16 cellular contexts compared by ENCODE assay signal in the genomic region with DNA sequence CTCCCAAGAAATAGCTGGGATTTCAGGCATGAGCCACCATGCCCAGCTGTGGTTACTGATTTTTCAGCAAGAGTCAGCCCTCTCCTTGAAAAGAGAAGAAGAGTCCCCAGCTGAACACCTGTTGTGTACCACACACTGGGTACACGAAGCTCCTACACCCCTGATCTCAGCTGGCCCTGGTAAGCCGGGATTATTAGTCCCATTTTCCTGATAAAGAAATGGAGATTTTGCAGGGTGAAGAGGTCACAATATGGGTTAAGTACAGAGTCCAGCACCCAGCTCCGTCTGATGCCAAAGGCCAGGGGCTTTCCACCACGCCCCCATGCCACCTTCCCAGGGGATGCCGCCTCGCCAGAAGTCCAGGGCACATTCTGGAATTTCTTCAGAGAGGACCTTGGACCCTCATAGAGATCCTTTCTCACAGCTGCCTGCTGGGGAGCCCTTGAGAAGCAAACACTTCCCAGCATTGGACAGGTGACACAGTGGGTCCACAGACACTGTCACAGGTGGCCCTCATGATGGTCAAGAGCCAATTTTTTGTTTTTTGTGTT. TPM values are rescaled to one million over a fixed set of nuclear protein-coding genes. Genes with fewer than 3 reads are reported as not detected.
A peak's percentile ranks its signal among the peaks of the same experiment; 100 is the strongest.
DNase-seq lines count a peak whose midpoint lies in the region; ATAC-seq, FAIRE-seq and TF ChIP-seq lines count a peak whose summit lies in the region.
"Had no signal": no experiment of that assay in that cellular context is flagged by ENCODE, and none has a peak within 500 bp of the region (broad histone marks: within the 10 kb centered on the region; RNA-seq: fewer than 3 reads in every experiment).

No MANE protein-coding gene starts in this region.

- peak overlapping the region; percentile 23; the same call in 1 of the 2 replicates for H3K4me2 ChIP-seq in HepG2 (ENCODE audit: low read depth, low read length)
- H3K4me2 ChIP-seq in osteoblast (ENCODE audit: insufficient read depth, low read length) = no peak overlapping the region
- no peak overlapping the region for H3K4me2 ChIP-seq in smooth muscle cell

- 4% methylated on average over 6 of the region's 6 CpGs for WGBS in HepG2 (ENCODE audit: low lambda C conversion rate)
- WGBS in right lobe of liver (ENCODE audit: insufficient coverage, low coverage, low lambda C conversion rate, missing lambda C conversion rate) = 11% methylated on average over 3 of the region's 6 CpGs
- 63% methylated on average over 6 of the region's 6 CpGs for WGBS in smooth muscle cell (ENCODE audit: low lambda C conversion rate)

- CTCF ChIA-PET in HepG2 (lab: Yijun Ruan, JAX; ENCODE audit: low intra/inter-chr PET ratio, low total read pairs) = no interaction called here

- H3K4me3 ChIP-seq in HepG2 (replicated peaks in 1 of 3; ENCODE audit: insufficient read depth in 1 of 3, low read depth in 2 of 3, low read length in 3 of 3) (no peak overlapping the region), right lobe of liver (no peak overlapping the region), osteoblast (ENCODE audit: insufficient read depth, low read length) (no peak overlapping the region), smooth muscle cell (no peak overlapping the region)
- H3K4me3 ChIP-seq: BLaER1 treated with 17β-estradiol and CSF1 and Interleukin-3, amounts not matched to agents 10 nM and 100 nM had no signal

- TF ChIP-seq EP300 in HepG2 (IDR thresholded peaks at IDR 0.05; ENCODE audit: low read depth in 2 of 2, low read length in 2 of 2) = no peak
- TF ChIP-seq EP300 in HepG2 (CRISPR knock-in tag; IDR thresholded peaks at IDR 0.05; ENCODE audit: borderline replicate concordance) = no peak

- no peak overlapping the region for H2AFZ ChIP-seq in HepG2 (ENCODE audit: low read length)
- no peak overlapping the region for H2AFZ ChIP-seq in osteoblast (ENCODE audit: low read length)
- no peak overlapping the region for H2AFZ ChIP-seq in smooth muscle cell (ENCODE audit: low read depth)

- H3K9me3 ChIP-seq in HepG2 (ENCODE audit: low read length) (no peaks in the 10 kb centered on the region), right lobe of liver (no peaks in the 10 kb centered on the region), osteoblast (ENCODE audit: low read depth, low read length) (no peaks in the 10 kb centered on the region), smooth muscle cell (replicated peaks; ENCODE audit: low read depth) (no peaks in the 10 kb centered on the region)
- H3K9me3 ChIP-seq: BLaER1 treated with 17β-estradiol and CSF1 and Interleukin-3, amounts not matched to agents 10 nM and 100 nM had no signal

- H3K27me3 ChIP-seq in HepG2 (ENCODE audit: control insufficient read depth in 1 of 2, insufficient read depth in 2 of 2, low read length in 2 of 2) (no peaks in the 10 kb centered on the region; a peak in 2 of 5 replicates), right lobe of liver (no peaks in the 10 kb centered on the region), osteoblast (ENCODE audit: insufficient read depth, low read length) (no peaks in the 10 kb centered on the region), smooth muscle cell (ENCODE audit: low read depth) (no peaks in the 10 kb centered on the region)
- H3K27me3 ChIP-seq: BLaER1 treated with 17β-estradiol and CSF1 and Interleukin-3, amounts not matched to agents 10 nM and 100 nM had no signal

- no peak for TF ChIP-seq RAD21 in HepG2 (CRISPR knock-in tag; IDR thresholded peaks at IDR 0.05)

- H3K9ac ChIP-seq in HepG2 (ENCODE audit: insufficient read depth, low read depth, low read length) (no peak overlapping the region), smooth muscle cell (ENCODE audit: low read depth) (no peak overlapping the region)
- H3K9ac ChIP-seq: BLaER1 treated with 17β-estradiol and CSF1 and Interleukin-3, amounts not matched to agents 10 nM and 100 nM had no signal

- FAIRE-seq in HepG2 (lab: Jason Lieb, UNC) = no peak
- FAIRE-seq: H1 had no signal

- H3K27ac ChIP-seq in HepG2 (ENCODE audit: extremely low read length, insufficient read depth, low read length) (no peak overlapping the region), right lobe of liver (no peak overlapping the region), osteoblast (ENCODE audit: low read depth, low read length) (no peak overlapping the region), smooth muscle cell (ENCODE audit: low read depth) (no peak overlapping the region)
- H3K27ac ChIP-seq: 22Rv1 had no signal

- no peak for ATAC-seq in HepG2
- ATAC-seq in right lobe of liver = no peak
- ATAC-seq in GM18873 (IDR thresholded peaks at IDR 0.05; ENCODE audit: low FRiP score, unreplicated experiment) = no peak
- ATAC-seq in Right ventricle myocardium inferior = no peak
- ATAC-seq: CD8-positive, alpha-beta T cell had no signal

- H4K20me1 ChIP-seq in HepG2 (ENCODE audit: insufficient read depth, low read length) = no peaks in the 10 kb centered on the region
- no peaks in the 10 kb centered on the region for H4K20me1 ChIP-seq in osteoblast (ENCODE audit: insufficient read depth, low read length)
- H4K20me1 ChIP-seq in smooth muscle cell (ENCODE audit: low read depth) = no peaks in the 10 kb centered on the region
- H4K20me1 ChIP-seq: BLaER1 treated with 17β-estradiol and CSF1 and Interleukin-3, amounts not matched to agents 10 nM and 100 nM had no signal

- TF ChIP-seq CTCF in HepG2 (CRISPR knock-in tag; IDR thresholded peaks at IDR 0.05) = no peak
- no peak for TF ChIP-seq CTCF in right lobe of liver (IDR thresholded peaks at IDR 0.05)
- TF ChIP-seq CTCF in osteoblast (IDR thresholded peaks at IDR 0.05; ENCODE audit: extremely low read depth, low read depth, low read length) = no peak
- TF ChIP-seq CTCF in smooth muscle cell (IDR thresholded peaks at IDR 0.05; ENCODE audit: borderline replicate concordance, insufficient read depth, poor library complexity, severe bottlenecking) = no peak

- TF ChIP-seq POLR2A in HepG2 (IDR thresholded peaks at IDR 0.05; ENCODE audit: insufficient read depth in 1 of 2, low read depth in 2 of 2, low read length in 2 of 2) = no peak
- no peak for TF ChIP-seq POLR2A in right lobe of liver (IDR thresholded peaks at IDR 0.05)

- POLR2A ChIA-PET in HepG2 (lab: Yijun Ruan, JAX) = interaction anchor here (0.7 kb wide), 1 partner anchor 38 kb away, joined by 3 read pairs; no protein-coding TSS in a partner anchor

- in situ Hi-C loops in HepG2 (cut with HindIII; ENCODE audit: extremely low pct_ligation_motif_present, low pct_unique_long_range_greater_than_20kb) = no loop called here

- H3K79me2 ChIP-seq in HepG2 (ENCODE audit: insufficient read depth, low read length) (no peaks in the 10 kb centered on the region), osteoblast (ENCODE audit: insufficient read depth, low read length) (no peaks in the 10 kb centered on the region), smooth muscle cell (ENCODE audit: low read depth) (no peaks in the 10 kb centered on the region)

- no peak for DNase-seq in HepG2 (ENCODE audit: low spot score)
- DNase-seq in right lobe of liver = no peak
- DNase-seq in epidermal melanocyte (ENCODE audit: insufficient read length, low spot score) = peak; percentile 12
- DNase-seq in osteoblast (ENCODE audit: insufficient read length, low spot score, missing footprints) = peak; percentile 22
- no peak for DNase-seq in smooth muscle cell (lab: John Stamatoyannopoulos, UW; ENCODE audit: unreplicated experiment)
- DNase-seq in Right ventricle myocardium inferior (ENCODE audit: missing footprints) = no peak
- no peak for DNase-seq in OCI-M2 (lab: John Stamatoyannopoulos, UW; ENCODE audit: unreplicated experiment)
- DNase-seq: Calu3; CD8-positive, alpha-beta T cell; DMS79 treated with DMSO at 0.1 percent for 48 hours; GF-D8; H9 had no signal

- H3K4me1 ChIP-seq in HepG2 (ENCODE audit: insufficient read depth, low read length) (peaks cover 82% of the 10 kb centered on the region), right lobe of liver (peaks cover 0 to 3% (median 0%) of the 10 kb centered on the region in 4 donors), osteoblast (ENCODE audit: insufficient read depth, low read length) (peaks cover 3% of the 10 kb centered on the region), smooth muscle cell (ENCODE audit: low read depth) (no peaks in the 10 kb centered on the region)

- no peaks in the 10 kb centered on the region for H3K36me3 ChIP-seq in HepG2 (replicated peaks in 1 of 2; ENCODE audit: control insufficient read depth in 1 of 2, insufficient read depth in 2 of 2, low read length in 2 of 2)
- H3K36me3 ChIP-seq in right lobe of liver = no peaks in the 10 kb centered on the region
- no peaks in the 10 kb centered on the region for H3K36me3 ChIP-seq in osteoblast (ENCODE audit: insufficient read depth, low read length)
- H3K36me3 ChIP-seq in smooth muscle cell (ENCODE audit: low read depth) = no peaks in the 10 kb centered on the region
- H3K36me3 ChIP-seq: BLaER1 treated with 17β-estradiol and CSF1 and Interleukin-3, amounts not matched to agents 10 nM and 100 nM had no signal

- intact Hi-C loops in HepG2 (cut with micrococcal nuclease; ENCODE audit: unreplicated experiment) (no loop called here), right lobe of liver (cut with DNase I) (no loop called here), Right ventricle myocardium inferior (cut with DNase I) (no loop called here)

- H3F3A ChIP-seq in smooth muscle cell (ENCODE audit: low read depth) = no peaks in the 10 kb centered on the region

- BruUV-seq in HepG2 (replicated peaks; lab: Mats Ljungman, UMichigan) = no TSS peak

RNA-seq across cellular contexts. Expression of a gene that starts 19.8 kb away (rescaled TPM):
- 53.6 and 54.1 TPM in 2 replicates for total RNA-seq in HepG2 (2016; rRNA removed; fragmentation: Illumina TruSeq; extraction: Trizol)
- total RNA-seq in HepG2 (2016; cell fraction: cytosol; rRNA removed; fragmentation: Illumina TruSeq; extraction: Trizol; ENCODE audit: low read depth) = 12.4 and 15.7 TPM in 2 replicates
- total RNA-seq in HepG2 (2016; cell fraction: insoluble cytoplasmic fraction; rRNA removed; fragmentation: Illumina TruSeq; extraction: Trizol) = 43.9 and 54.4 TPM in 2 replicates
- 23.2 and 25.0 TPM in 2 replicates for total RNA-seq in HepG2 (2016; cell fraction: membrane; rRNA removed; fragmentation: Illumina TruSeq; extraction: Trizol)
- 22.0 and 26.2 TPM in 2 replicates for total RNA-seq in HepG2 (2016; cell fraction: nucleus; rRNA removed; fragmentation: Illumina TruSeq; extraction: Trizol)
- polyA plus RNA-seq in HepG2 (2011; rRNA removed) = 60.5 and 67.4 TPM in 2 replicates
- polyA plus RNA-seq in HepG2 (2011; cell fraction: cytosol; rRNA removed) = 42.4 and 72.7 TPM in 2 replicates
- polyA plus RNA-seq in HepG2 (2011; cell fraction: nucleus; rRNA removed) = 28.4 and 28.9 TPM in 2 replicates
- 27.8 and 42.7 TPM in 2 replicates for polyA plus RNA-seq in HepG2 (2012)
- polyA plus RNA-seq in HepG2 (2016; cell fraction: cytosol; fragmentation: Illumina TruSeq; extraction: Trizol; ENCODE audit: low read depth) = 12.3 and 13.2 TPM in 2 replicates
- 58.0 and 69.8 TPM in 2 replicates for polyA plus RNA-seq in HepG2 (2016; cell fraction: insoluble cytoplasmic fraction; fragmentation: Illumina TruSeq; extraction: Trizol; ENCODE audit: low read depth)
- polyA plus RNA-seq in HepG2 (2016; cell fraction: membrane; fragmentation: Illumina TruSeq; extraction: Trizol; ENCODE audit: low read depth) = 18.6 and 20.3 TPM in 2 replicates
- 47.4 and 49.7 TPM in 2 replicates for polyA plus RNA-seq in HepG2 (2016; cell fraction: nucleus; fragmentation: Illumina TruSeq; extraction: Trizol; ENCODE audit: insufficient read depth, low read depth)
- polyA minus RNA-seq in HepG2 (2011; rRNA and poly(A)+ RNA removed; ENCODE audit: low replicate concordance) = 12.4 and 47.0 TPM in 2 replicates
- polyA minus RNA-seq in HepG2 (2011; cell fraction: cytosol; rRNA and poly(A)+ RNA removed) = 23.6 and 31.0 TPM in 2 replicates
- polyA minus RNA-seq in HepG2 (2011; cell fraction: nucleus; rRNA and poly(A)+ RNA removed) = 8.1 and 10.9 TPM in 2 replicates
- total RNA-seq in right lobe of liver = 100 to 1,000 TPM in 1 of 6 experiments, 10 to 100 TPM in 5; 15.7 to 255 (median 47.2) TPM
- total RNA-seq in osteoblast = 411 and 475 TPM in 2 replicates
- total RNA-seq in smooth muscle cell = 11.7 and 13.7 TPM in 2 replicates
- polyA plus RNA-seq in smooth muscle cell = 7.7 and 9.8 TPM in 2 replicates
- total RNA-seq in Right ventricle myocardium inferior = 7.4 TPM

RNA-seq across cellular contexts. Expression of a gene that starts 38.9 kb away (rescaled TPM):
- total RNA-seq in HepG2 (2016; rRNA removed; fragmentation: Illumina TruSeq; extraction: Trizol) (87.1 and 93.5 TPM in 2 replicates), right lobe of liver (10 to 100 TPM in 4 of 6 experiments, 1 to 10 TPM in 2; 6.7 to 35.9 (median 13.4) TPM), osteoblast (12.7 and 13.6 TPM in 2 replicates), smooth muscle cell (7.4 and 28.7 TPM in 2 replicates), Right ventricle myocardium inferior (13.6 TPM)
- total RNA-seq in HepG2 (2016; cell fraction: cytosol; rRNA removed; fragmentation: Illumina TruSeq; extraction: Trizol; ENCODE audit: low read depth) = 36.4 and 41.9 TPM in 2 replicates
- 66.7 and 92.9 TPM in 2 replicates for total RNA-seq in HepG2 (2016; cell fraction: insoluble cytoplasmic fraction; rRNA removed; fragmentation: Illumina TruSeq; extraction: Trizol)
- total RNA-seq in HepG2 (2016; cell fraction: membrane; rRNA removed; fragmentation: Illumina TruSeq; extraction: Trizol) = 53.5 and 61.3 TPM in 2 replicates
- 65.1 and 73.9 TPM in 2 replicates for total RNA-seq in HepG2 (2016; cell fraction: nucleus; rRNA removed; fragmentation: Illumina TruSeq; extraction: Trizol)
- polyA plus RNA-seq in HepG2 (2011; rRNA removed) (35.0 and 40.2 TPM in 2 replicates), smooth muscle cell (23.1 and 31.9 TPM in 2 replicates)
- polyA plus RNA-seq in HepG2 (2011; cell fraction: cytosol; rRNA removed) = 19.1 and 35.5 TPM in 2 replicates
- polyA plus RNA-seq in HepG2 (2011; cell fraction: nucleus; rRNA removed) = 35.1 and 61.3 TPM in 2 replicates
- polyA plus RNA-seq in HepG2 (2012) = 24.2 and 36.5 TPM in 2 replicates
- 11.7 and 13.9 TPM in 2 replicates for polyA plus RNA-seq in HepG2 (2016; cell fraction: cytosol; fragmentation: Illumina TruSeq; extraction: Trizol; ENCODE audit: low read depth)
- polyA plus RNA-seq in HepG2 (2016; cell fraction: insoluble cytoplasmic fraction; fragmentation: Illumina TruSeq; extraction: Trizol; ENCODE audit: low read depth) = 62.2 and 92.9 TPM in 2 replicates
- polyA plus RNA-seq in HepG2 (2016; cell fraction: membrane; fragmentation: Illumina TruSeq; extraction: Trizol; ENCODE audit: low read depth) = 18.4 and 22.6 TPM in 2 replicates
- polyA plus RNA-seq in HepG2 (2016; cell fraction: nucleus; fragmentation: Illumina TruSeq; extraction: Trizol; ENCODE audit: insufficient read depth, low read depth) = 116 and 125 TPM in 2 replicates
- polyA minus RNA-seq in HepG2 (2011; rRNA and poly(A)+ RNA removed; ENCODE audit: low replicate concordance) = 190 and 207 TPM in 2 replicates
- polyA minus RNA-seq in HepG2 (2011; cell fraction: cytosol; rRNA and poly(A)+ RNA removed) = 29.2 and 59.2 TPM in 2 replicates
- 25.5 and 42.9 TPM in 2 replicates for polyA minus RNA-seq in HepG2 (2011; cell fraction: nucleus; rRNA and poly(A)+ RNA removed)

Comparison
In these comparisons a context has a peak if more than half of its experiments do, and no peak if none do; other contexts are left out.
1. DNase-seq: peak in epidermal melanocyte (single experiment) and osteoblast (single experiment); none in HepG2 (single experiment), right lobe of liver (0 of 3), smooth muscle cell (single experiment), Right ventricle myocardium inferior (single experiment) and OCI-M2 (single experiment).